7 cellular contexts compared by ENCODE assay signal in genomic region chr2:8515390-8515761, GRCh38.
DNase-seq lines count a peak whose midpoint lies in the region; ATAC-seq, FAIRE-seq and TF ChIP-seq lines count a peak whose summit lies in the region.

No MANE protein-coding gene starts in this region.

- H3K4me1 Mint-ChIP-seq in neural progenitor cell, result peaks cover 6% of the 10 kb centered on the region

- H3K4me3 Mint-ChIP-seq in neural progenitor cell, result no peak overlapping the region

- no peaks in the 10 kb centered on the region for H4K20me1 ChIP-seq in GM12878 (ENCODE audit: control insufficient read depth, insufficient read depth)
- H4K20me1 ChIP-seq in neural progenitor cell (ENCODE audit: low read depth), result no peaks in the 10 kb centered on the region

- H3K27me3 ChIP-seq in GM12878 (replicated peaks in 1 of 2; ENCODE audit: control insufficient read depth in 2 of 2, insufficient read depth in 2 of 2, low read length in 1 of 2), result no peaks in the 10 kb centered on the region
- H3K27me3 ChIP-seq in neural progenitor cell, result no peaks in the 10 kb centered on the region

- peak overlapping the region; percentile 93 for H3K27ac ChIP-seq in GM12878 (ENCODE audit: control insufficient read depth, insufficient read depth)
- no peak overlapping the region for H3K27ac ChIP-seq in neural progenitor cell

- POLR2A ChIA-PET in GM12878 (lab: Charles Lee), result interaction anchor here (0.6 to 11.0 kb wide), 19 partner anchors 10 to 790 kb away, joined by 3 to 98 read pairs (median 5); partner anchors contain the start of gene ID2

- SMC1A ChIA-PET in GM12878 (lab: Charles Lee; ENCODE audit: uncharacterized antibody, unreplicated experiment), result interaction anchor here (0.5 to 17.9 kb wide), 19 partner anchors 10 to 788 kb away, joined by 3 to 284 read pairs (median 4); no protein-coding TSS in a partner anchor

- CTCF ChIA-PET in GM12878 (lab: Yijun Ruan, JAX), result interaction anchor here (0.7 to 4.2 kb wide), 8 partner anchors 10 to 203 kb away, joined by 3 to 24 read pairs (median 4); partner anchors contain the start of gene ID2

- RAD21 ChIA-PET in GM12878 (lab: Charles Lee; ENCODE audit: unreplicated experiment), result interaction anchor here (0.7 to 17.7 kb wide), 22 partner anchors 9 to 788 kb away, joined by 3 to 322 read pairs (median 6); partner anchors contain the start of gene ID2

- no peak overlapping the region for H2AFZ ChIP-seq in GM12878 (ENCODE audit: control insufficient read depth, low read depth, low read length)
- H2AFZ ChIP-seq in neural progenitor cell (replicated peaks), result no peak overlapping the region

- H3K9me3 ChIP-seq in GM12878 (replicated peaks; ENCODE audit: control insufficient read depth, insufficient read depth, low read length) (peaks cover 18% of the 10 kb centered on the region), neural progenitor cell (ENCODE audit: low read depth) (no peaks in the 10 kb centered on the region)

- TSS peak; percentile 92 for BruUV-seq in GM12878 (replicated peaks; lab: Mats Ljungman, UMichigan)

- peaks cover 11% of the 10 kb centered on the region for H3K9me3 Mint-ChIP-seq in neural progenitor cell

- in situ Hi-C loops in GM12878 (cut with MboI), result no loop called here

- H3K4me3 ChIP-seq in GM12878 (peak overlapping the region; percentile 51; the same call in 1 of the 2 replicates), neural progenitor cell (no peak overlapping the region)

- peak; percentile 85 for FAIRE-seq in GM12878 (lab: Jason Lieb, UNC)

- H3K79me2 ChIP-seq in GM12878 (ENCODE audit: control insufficient read depth, insufficient read depth, low read length) (no peaks in the 10 kb centered on the region), neural progenitor cell (ENCODE audit: low read depth) (no peaks in the 10 kb centered on the region)

- TF ChIP-seq POLR2A in GM12878 (IDR thresholded peaks at IDR 0.05; ENCODE audit: low read depth, low read length), result no peak

- no peaks in the 10 kb centered on the region for H3F3A ChIP-seq in neural progenitor cell (ENCODE audit: low read depth)

- DNase-seq in T-helper 1 cell (peak in 4 of 5 donors; percentile 18 to 79 (median 46)), GM12878 (ENCODE audit: low read depth, low spot score) (peak; percentile 88), DMS 273 treated with DMSO at 0.1 percent for 48 hours (lab: John Stamatoyannopoulos, UW) (no peak), neural progenitor cell (ENCODE audit: low spot score) (no peak)
- peak; percentile 66 to 67 for DNase-seq in stimulated activated CD4-positive, alpha-beta T cell treated with anti-CD3 and anti-CD28 coated beads, Interleukin-2, amount 100 ng/mL, for 24 hours

- intact Hi-C loops in GM12878 (cut with micrococcal nuclease; ENCODE audit: unreplicated experiment), result loop anchor here (1.0 to 10.0 kb wide), 6 partner anchors 28 to 1081 kb away; no protein-coding TSS in a partner anchor

- TF ChIP-seq EP300 in GM12878 (IDR thresholded peaks at IDR 0.05; ENCODE audit: borderline replicate concordance in 1 of 2, control insufficient read depth in 1 of 2, low read depth in 2 of 2, low read length in 2 of 2), result peak; percentile 42 to 65; a peak in 3 of 4 replicates

- WGBS in GM12878 (ENCODE audit: insufficient coverage, insufficient replicate concordance, low lambda C conversion rate, missing lambda C conversion rate), result 0% methylated on average over 7 of the region's 7 CpGs

- H3K27me3 Mint-ChIP-seq in neural progenitor cell (ENCODE audit: insufficient read depth, low read depth), result peaks cover 15% of the 10 kb centered on the region

- no peak overlapping the region for H3K27ac Mint-ChIP-seq in neural progenitor cell

- peak; percentile 36; the same call in 1 of the 2 replicates for TF ChIP-seq RAD21 in GM12878 (IDR thresholded peaks at IDR 0.05; ENCODE audit: insufficient read depth, low read depth, low read length)

- peak overlapping the region; percentile 80 for H3K4me2 ChIP-seq in GM12878 (ENCODE audit: control insufficient read depth, insufficient read depth)
- no peak overlapping the region for H3K4me2 ChIP-seq in neural progenitor cell

- peak; percentile 62 for ATAC-seq in GM19043 (IDR thresholded peaks at IDR 0.05; ENCODE audit: low read depth, unreplicated experiment)
- ATAC-seq in HG03060 (IDR thresholded peaks at IDR 0.05; ENCODE audit: low read depth, unreplicated experiment), result peak; percentile 37
- peak; percentile 82 for ATAC-seq in GM12878

- H3K4me1 ChIP-seq in GM12878 (ENCODE audit: control insufficient read depth, insufficient read depth, low read length) (peaks cover 47% of the 10 kb centered on the region), neural progenitor cell (no peaks in the 10 kb centered on the region)

- H3K36me3 ChIP-seq in GM12878 (ENCODE audit: control insufficient read depth in 2 of 2, insufficient read depth in 2 of 2, low read length in 1 of 2), result no peaks in the 10 kb centered on the region
- no peaks in the 10 kb centered on the region for H3K36me3 ChIP-seq in neural progenitor cell

- H3K36me3 Mint-ChIP-seq in neural progenitor cell, result peaks cover under 1% of the 10 kb centered on the region

- TF ChIP-seq CTCF in GM12878 (IDR thresholded peaks at IDR 0.05 in 2 of 3, conservative IDR thresholded peaks at IDR 0.05 in 1 of 3; ENCODE audit: control insufficient read depth in 2 of 3, extremely low read depth in 1 of 3, insufficient read depth in 1 of 3, low read depth in 3 of 3, low read length in 3 of 3) (no peak), neural progenitor cell (IDR thresholded peaks at IDR 0.05) (no peak)

- peak overlapping the region; percentile 62 for H3K9ac ChIP-seq in GM12878 (ENCODE audit: control insufficient read depth, insufficient read depth, low read length)
- H3K9ac ChIP-seq in neural progenitor cell, result no peak overlapping the region

TF ChIP-seq in GM12878, 131 proteins besides CTCF, POLR2A, EP300 and RAD21 (continues in another document):
- TF ChIP-seq MXI1 (IDR thresholded peaks at IDR 0.05; ENCODE audit: low read depth, low read length) (peak; percentile 51), FOS (IDR thresholded peaks at IDR 0.05; ENCODE audit: borderline replicate concordance, extremely low read depth, insufficient read length) (no peak), MLLT1 (IDR thresholded peaks at IDR 0.05) (peak; percentile 58; the same call in 1 of the 2 replicates), ZNF592 (IDR thresholded peaks at IDR 0.05) (peak; percentile 76; the same call in 1 of the 2 replicates), PAX5 (IDR thresholded peaks at IDR 0.05; ENCODE audit: borderline replicate concordance, low read depth, low read length) (peak; percentile 13; the same call in 1 of the 2 replicates), SUPT20H (IDR thresholded peaks at IDR 0.05; ENCODE audit: borderline replicate concordance, control insufficient read depth, low read depth, low read length) (no peak), POLR2AphosphoS2 (IDR thresholded peaks at IDR 0.05; ENCODE audit: low read depth, low read length) (no peak), RELB (IDR thresholded peaks at IDR 0.05; ENCODE audit: low read depth) (no peak)

Comparison
In these comparisons a context has a peak if more than half of its experiments do, and no peak if none do; other contexts are left out.
1. DNase-seq: peak in T-helper 1 cell (4 of 5), GM12878 (single experiment) and stimulated activated CD4-positive, alpha-beta T cell treated with anti-CD3 and anti-CD28 coated beads, Interleukin-2, amount 100 ng/mL, for 24 hours (2 of 2); none in DMS 273 treated with DMSO at 0.1 percent for 48 hours (single experiment) and neural progenitor cell (single experiment).
2. Peak in every context shown above with its lines, with median percentiles within 50 percentile points of each other: ATAC-seq.